8 cellular contexts compared by ENCODE assay signal in genomic region chr15:56244237-56244810, GRCh38. TPM values are rescaled to one million over a fixed set of nuclear protein-coding genes. Genes with fewer than 3 reads are reported as not detected.
A peak's percentile ranks its signal among the peaks of the same experiment; 100 is the strongest.
DNase-seq lines count a peak whose midpoint lies in the region; ATAC-seq and TF ChIP-seq lines count a peak whose summit lies in the region.

No MANE protein-coding gene starts in this region.

- POLR2A ChIA-PET in CD8-positive, alpha-beta memory T cell (lab: Charles Lee), result interaction anchor here (0.5 to 1.5 kb wide), 5 partner anchors 10 to 675 kb away, joined by 3 to 5 read pairs (median 3); partner anchors contain the start of gene TCF12
- POLR2A ChIA-PET in naive thymus-derived CD4-positive, alpha-beta T cell (lab: Charles Lee), result interaction anchor here (0.8 kb wide), 1 partner anchor 128 kb away, joined by 3 read pairs; no protein-coding TSS in a partner anchor

- H3K27ac Mint-ChIP-seq in CD8-positive, alpha-beta memory T cell, result peak overlapping the region; percentile 76 to 98 (median 90)
- peak overlapping the region; percentile 98 for H3K27ac Mint-ChIP-seq in activated T-helper 2 cell treated with anti-CD3 and anti-CD28 coated beads, Interferon-gamma antibody, Interleukin-2, Interleukin-4, amounts not matched to agents 10 μg/mL and 5 μg/mL and 100 μg/mL, durations not matched to agents 14 hours and 24 hours and 36 hours
- H3K27ac Mint-ChIP-seq in naive thymus-derived CD4-positive, alpha-beta T cell, result peak overlapping the region; percentile 55 to 99 (median 93)

- TF ChIP-seq EP300 in tibial nerve (IDR thresholded peaks at IDR 0.05), result no peak

- peak in 4 of 5 donors; percentile 4 to 46 (median 12) for DNase-seq in CD8-positive, alpha-beta memory T cell
- DNase-seq in HK-2 (ENCODE audit: unreplicated experiment), result peak; percentile 78
- peak; percentile 20 for DNase-seq in NOMO-1 treated with DMSO at 0.1 percent for 48 hours (lab: John Stamatoyannopoulos, UW; ENCODE audit: unreplicated experiment)
- peak; percentile 16 for DNase-seq in activated T-helper 2 cell treated with anti-CD3 and anti-CD28 coated beads, Interferon-gamma antibody, Interleukin-2, Interleukin-4, amounts not matched to agents 10 μg/mL and 5 μg/mL and 100 μg/mL, durations not matched to agents 14 hours and 24 hours and 36 hours (ENCODE audit: low spot score)
- DNase-seq in fibroblast of pulmonary artery (ENCODE audit: low read depth), result peak; percentile 76
- DNase-seq in naive thymus-derived CD4-positive, alpha-beta T cell, result peak in 6 of 9 donors; percentile 4 to 28 (median 14)
- DNase-seq in tibial nerve (ENCODE audit: low spot score in 2 of 2), result peak in 1 of 2 donors; percentile 26

- H3K36me3 ChIP-seq in CD8-positive, alpha-beta memory T cell (ENCODE audit: insufficient read depth, low read length), result no peaks in the 10 kb centered on the region
- H3K36me3 ChIP-seq in naive thymus-derived CD4-positive, alpha-beta T cell (ENCODE audit: control insufficient read depth in 2 of 3, insufficient read depth in 3 of 3, low read length in 3 of 3), result peaks cover 0 to 4% (median 0%) of the 10 kb centered on the region in 3 experiments
- H3K36me3 ChIP-seq in tibial nerve, result no peaks in the 10 kb centered on the region

- TF ChIP-seq POLR2A in tibial nerve (IDR thresholded peaks at IDR 0.05), result no peak

- no peak for TF ChIP-seq CTCF in fibroblast of pulmonary artery (IDR thresholded peaks at IDR 0.05; ENCODE audit: low read length, missing control alignments)
- no peak for TF ChIP-seq CTCF in tibial nerve (IDR thresholded peaks at IDR 0.05)

- no peaks in the 10 kb centered on the region for H3K27me3 Mint-ChIP-seq in CD8-positive, alpha-beta memory T cell
- peaks cover 1% of the 10 kb centered on the region for H3K27me3 Mint-ChIP-seq in activated T-helper 2 cell treated with anti-CD3 and anti-CD28 coated beads, Interferon-gamma antibody, Interleukin-2, Interleukin-4, amounts not matched to agents 10 μg/mL and 5 μg/mL and 100 μg/mL, durations not matched to agents 14 hours and 24 hours and 36 hours (ENCODE audit: low read depth)
- no peaks in the 10 kb centered on the region for H3K27me3 Mint-ChIP-seq in naive thymus-derived CD4-positive, alpha-beta T cell

- 1 to 3% methylated on average over 22 of the region's 22 CpGs for WGBS in tibial nerve, 2 donors

- peak overlapping the region; percentile 72 for H3K4me3 ChIP-seq in CD8-positive, alpha-beta memory T cell (ENCODE audit: low read length)
- H3K4me3 ChIP-seq in fibroblast of pulmonary artery (replicated peaks; ENCODE audit: low read depth, low read length) (peak overlapping the region; percentile 78), tibial nerve (peak overlapping the region; percentile 45 to 86 (median 62))
- peak overlapping the region; percentile 90 for H3K4me3 ChIP-seq in naive thymus-derived CD4-positive, alpha-beta T cell (ENCODE audit: low read length)

- H3K9me3 ChIP-seq in CD8-positive, alpha-beta memory T cell (ENCODE audit: low read length), result no peaks in the 10 kb centered on the region
- H3K9me3 ChIP-seq in naive thymus-derived CD4-positive, alpha-beta T cell (ENCODE audit: control insufficient read depth in 2 of 3, low read length in 3 of 3), result no peaks in the 10 kb centered on the region
- H3K9me3 ChIP-seq in tibial nerve, result no peaks in the 10 kb centered on the region

- peak overlapping the region; percentile 53 for H3K27ac ChIP-seq in CD8-positive, alpha-beta memory T cell (ENCODE audit: low read depth, low read length)
- peak overlapping the region; percentile 65 for H3K27ac ChIP-seq in naive thymus-derived CD4-positive, alpha-beta T cell (ENCODE audit: low read depth, low read length)
- peak overlapping the region; percentile 81 to 95 (median 86) for H3K27ac ChIP-seq in tibial nerve

- H3K4me1 ChIP-seq in CD8-positive, alpha-beta memory T cell (ENCODE audit: insufficient read depth, low read length), result peaks cover 25% of the 10 kb centered on the region
- peaks cover 11 to 15% of the 10 kb centered on the region in 2 donors for H3K4me1 ChIP-seq in naive thymus-derived CD4-positive, alpha-beta T cell (ENCODE audit: control insufficient read depth in 2 of 2, insufficient read depth in 2 of 2, low read length in 2 of 2)
- peaks cover 0 to 51% (median 26%) of the 10 kb centered on the region in 4 donors for H3K4me1 ChIP-seq in tibial nerve

- peaks cover 0 to 15% (median 1%) of the 10 kb centered on the region in 3 donors for H3K36me3 Mint-ChIP-seq in CD8-positive, alpha-beta memory T cell
- peaks cover 12% of the 10 kb centered on the region for H3K36me3 Mint-ChIP-seq in activated T-helper 2 cell treated with anti-CD3 and anti-CD28 coated beads, Interferon-gamma antibody, Interleukin-2, Interleukin-4, amounts not matched to agents 10 μg/mL and 5 μg/mL and 100 μg/mL, durations not matched to agents 14 hours and 24 hours and 36 hours (ENCODE audit: low read depth)
- H3K36me3 Mint-ChIP-seq in naive thymus-derived CD4-positive, alpha-beta T cell, result peaks cover 0 to 8% (median 0%) of the 10 kb centered on the region in 5 donors

- CTCF ChIA-PET in CD8-positive, alpha-beta memory T cell (lab: Charles Lee), result interaction anchor here (0.7 to 2.3 kb wide), 9 partner anchors 12 to 1047 kb away, joined by 3 to 4 read pairs (median 3); partner anchors contain the start of gene RSL24D1
- CTCF ChIA-PET in naive thymus-derived CD4-positive, alpha-beta T cell (lab: Charles Lee), result interaction anchor here (1.0 to 1.1 kb wide), 2 partner anchors 35 to 1048 kb away, joined by 3 to 4 read pairs; partner anchors contain the start of gene RSL24D1

- H3K4me1 Mint-ChIP-seq in CD8-positive, alpha-beta memory T cell, result peaks cover 40 to 57% (median 50%) of the 10 kb centered on the region in 3 donors
- H3K4me1 Mint-ChIP-seq in activated T-helper 2 cell treated with anti-CD3 and anti-CD28 coated beads, Interferon-gamma antibody, Interleukin-2, Interleukin-4, amounts not matched to agents 10 μg/mL and 5 μg/mL and 100 μg/mL, durations not matched to agents 14 hours and 24 hours and 36 hours (ENCODE audit: low read depth), result peaks cover 37% of the 10 kb centered on the region
- H3K4me1 Mint-ChIP-seq in naive thymus-derived CD4-positive, alpha-beta T cell, result peaks cover 14 to 56% (median 45%) of the 10 kb centered on the region in 7 donors

- H3K27me3 ChIP-seq in CD8-positive, alpha-beta memory T cell (ENCODE audit: insufficient read depth, low read length, poor library complexity, severe bottlenecking), result no peaks in the 10 kb centered on the region
- no peaks in the 10 kb centered on the region for H3K27me3 ChIP-seq in naive thymus-derived CD4-positive, alpha-beta T cell (ENCODE audit: control insufficient read depth in 2 of 2, insufficient read depth in 2 of 2, low read length in 2 of 2)
- H3K27me3 ChIP-seq in tibial nerve, result no peaks in the 10 kb centered on the region

- intact Hi-C loops in activated T-helper 2 cell treated with anti-CD3 and anti-CD28 coated beads, Interferon-gamma antibody, Interleukin-2, Interleukin-4, amounts not matched to agents 10 μg/mL and 5 μg/mL and 100 μg/mL, durations not matched to agents 14 hours and 24 hours and 36 hours (cut with micrococcal nuclease), result loop anchor here (2.0 to 10.0 kb wide), 7 partner anchors 77 to 840 kb away; partner anchors contain the start of genes CCPG1, NEDD4 and PIERCE2
- intact Hi-C loops in naive thymus-derived CD4-positive, alpha-beta T cell (cut with micrococcal nuclease), result loop anchor here (1.0 to 10.0 kb wide), 13 partner anchors 37 to 1463 kb away; partner anchors contain the start of genes CCPG1 (in 1 of the 2), NEDD4 (in 1 of the 2), PIERCE2 (in 1 of the 2) and POLR2M (in 1 of the 2)

- peak overlapping the region; percentile 85 to 97 (median 94) for H3K4me3 Mint-ChIP-seq in CD8-positive, alpha-beta memory T cell
- peak overlapping the region; percentile 89 for H3K4me3 Mint-ChIP-seq in activated T-helper 2 cell treated with anti-CD3 and anti-CD28 coated beads, Interferon-gamma antibody, Interleukin-2, Interleukin-4, amounts not matched to agents 10 μg/mL and 5 μg/mL and 100 μg/mL, durations not matched to agents 14 hours and 24 hours and 36 hours (ENCODE audit: low read depth)
- peak overlapping the region; percentile 75 to 96 (median 88) for H3K4me3 Mint-ChIP-seq in naive thymus-derived CD4-positive, alpha-beta T cell

- H3K9me3 Mint-ChIP-seq in CD8-positive, alpha-beta memory T cell, result no peaks in the 10 kb centered on the region
- H3K9me3 Mint-ChIP-seq in activated T-helper 2 cell treated with anti-CD3 and anti-CD28 coated beads, Interferon-gamma antibody, Interleukin-2, Interleukin-4, amounts not matched to agents 10 μg/mL and 5 μg/mL and 100 μg/mL, durations not matched to agents 14 hours and 24 hours and 36 hours, result no peaks in the 10 kb centered on the region
- no peaks in the 10 kb centered on the region for H3K9me3 Mint-ChIP-seq in naive thymus-derived CD4-positive, alpha-beta T cell

- no peak for ATAC-seq in naive thymus-derived CD4-positive, alpha-beta T cell
- ATAC-seq in HG03460 (IDR thresholded peaks at IDR 0.05; ENCODE audit: unreplicated experiment), result no peak

RNA-seq across cellular contexts. Expression of gene RFX7, which starts 0.6 kb away (rescaled TPM):
- total RNA-seq in CD8-positive, alpha-beta memory T cell, result 10 to 100 TPM; 30.3 to 35.2 TPM
- 3.5 TPM for polyA plus RNA-seq in CD8-positive, alpha-beta memory T cell
- total RNA-seq in activated T-helper 2 cell treated with anti-CD3 and anti-CD28 coated beads, Interferon-gamma antibody, Interleukin-2, Interleukin-4, amounts not matched to agents 10 μg/mL and 5 μg/mL and 100 μg/mL, durations not matched to agents 14 hours and 24 hours and 36 hours, result 36.6 and 37.7 TPM in 2 replicates
- total RNA-seq in naive thymus-derived CD4-positive, alpha-beta T cell, result 10 to 100 TPM; 21.2 to 48.7 (median 29.5) TPM
- polyA plus RNA-seq in naive thymus-derived CD4-positive, alpha-beta T cell, result 1 to 10 TPM; 4.1 to 5.0 TPM
- total RNA-seq in tibial nerve, result 10 to 100 TPM in 2 of 4 donors, 1 to 10 TPM in 2; 7.1 to 13.8 (median 10.0) TPM
